10 cellular contexts compared by ENCODE assay signal in genomic region chr10:3625959-3626751, GRCh38.
DNase-seq lines count a peak whose midpoint lies in the region; ATAC-seq, FAIRE-seq and TF ChIP-seq lines count a peak whose summit lies in the region.
"Had no signal": no experiment of that assay in that cellular context is flagged by ENCODE, and none has a peak within 500 bp of the region (broad histone marks: within the 10 kb centered on the region; RNA-seq: fewer than 3 reads in every experiment).

No MANE protein-coding gene starts in this region.

- H3K9me3 Mint-ChIP-seq in naive thymus-derived CD4-positive, alpha-beta T cell: peaks cover 0 to 7% (median under 1%) of the 10 kb centered on the region in 11 donors

- peak; percentile 54 for ATAC-seq in GM21717 (IDR thresholded peaks at IDR 0.05; ENCODE audit: unreplicated experiment)
- peak; percentile 62 for ATAC-seq in HG03565 (IDR thresholded peaks at IDR 0.05; ENCODE audit: unreplicated experiment)
- no peak for ATAC-seq in naive thymus-derived CD4-positive, alpha-beta T cell
- ATAC-seq: esophagus mucosa had no signal

- peaks cover 0 to 11% (median under 1%) of the 10 kb centered on the region in 5 donors for H3K27me3 Mint-ChIP-seq in naive thymus-derived CD4-positive, alpha-beta T cell

- DNase-seq in GM12892 (ENCODE audit: insufficient read length) (no peak), fibroblast of the aortic adventitia (ENCODE audit: low read depth) (peak; percentile 50), Kasumi-1 (lab: John Stamatoyannopoulos, UW) (no peak), dorsolateral prefrontal cortex (no peak), KG1 (lab: John Stamatoyannopoulos, UW) (no peak)
- no peak for DNase-seq in naive thymus-derived CD4-positive, alpha-beta T cell

- no peaks in the 10 kb centered on the region for H3K9me3 ChIP-seq in naive thymus-derived CD4-positive, alpha-beta T cell (ENCODE audit: control insufficient read depth in 2 of 3, low read length in 3 of 3)
- H3K9me3 ChIP-seq: neutrophil had no signal

- no peak overlapping the region for H3K4me3 Mint-ChIP-seq in naive thymus-derived CD4-positive, alpha-beta T cell

- TF ChIP-seq POLR2A in GM12892 (IDR thresholded peaks at IDR 0.05; ENCODE audit: low read depth, low read length): no peak

- peak; percentile 33 for FAIRE-seq in GM12892 (lab: Jason Lieb, UNC)

- H3K4me1 ChIP-seq in naive thymus-derived CD4-positive, alpha-beta T cell (ENCODE audit: control insufficient read depth in 2 of 2, insufficient read depth in 2 of 2, low read length in 2 of 2): peaks cover 0 to 4% of the 10 kb centered on the region in 2 donors

- no peaks in the 10 kb centered on the region for H3K27me3 ChIP-seq in dorsolateral prefrontal cortex
- H3K27me3 ChIP-seq in naive thymus-derived CD4-positive, alpha-beta T cell (ENCODE audit: control insufficient read depth in 2 of 2, insufficient read depth in 2 of 2, low read length in 2 of 2): no peaks in the 10 kb centered on the region
- H3K27me3 ChIP-seq: neutrophil had no signal

- H3K4me1 Mint-ChIP-seq in naive thymus-derived CD4-positive, alpha-beta T cell: peaks cover 0 to 21% (median 7%) of the 10 kb centered on the region in 7 donors

- no peaks in the 10 kb centered on the region for H3K36me3 ChIP-seq in naive thymus-derived CD4-positive, alpha-beta T cell (ENCODE audit: control insufficient read depth in 2 of 3, insufficient read depth in 3 of 3, low read length in 3 of 3)
- H3K36me3 ChIP-seq: neutrophil had no signal

- intact Hi-C loops in dorsolateral prefrontal cortex (cut with DNase I): no loop called here
- intact Hi-C loops in naive thymus-derived CD4-positive, alpha-beta T cell (cut with micrococcal nuclease): loop anchor here in 1 of 2 donors (5.0 kb wide), 1 partner anchor 1041 kb away; no protein-coding TSS in a partner anchor

- H3K27ac ChIP-seq in dorsolateral prefrontal cortex: peak overlapping the region in 1 of 59 donors; percentile 12
- no peak overlapping the region for H3K27ac ChIP-seq in naive thymus-derived CD4-positive, alpha-beta T cell (ENCODE audit: low read depth, low read length)
- H3K27ac ChIP-seq: neutrophil had no signal

- H3K36me3 Mint-ChIP-seq in naive thymus-derived CD4-positive, alpha-beta T cell: peaks cover 0 to 2% (median 0%) of the 10 kb centered on the region in 5 donors

- H3K27ac Mint-ChIP-seq in naive thymus-derived CD4-positive, alpha-beta T cell: no peak overlapping the region

- H3K4me3 ChIP-seq in fibroblast of the aortic adventitia (ENCODE audit: low read depth, low read length) (no peak overlapping the region), dorsolateral prefrontal cortex (no peak overlapping the region)
- no peak overlapping the region for H3K4me3 ChIP-seq in naive thymus-derived CD4-positive, alpha-beta T cell (ENCODE audit: low read length)

- POLR2A ChIA-PET in naive thymus-derived CD4-positive, alpha-beta T cell (lab: Charles Lee): no interaction called here

- TF ChIP-seq CTCF in fibroblast of the aortic adventitia (IDR thresholded peaks at IDR 0.05; ENCODE audit: insufficient read depth, low read length): no peak
- TF ChIP-seq CTCF in dorsolateral prefrontal cortex (IDR thresholded peaks at IDR 0.05 in 54 of 56, conservative IDR thresholded peaks at IDR 0.05 in 2 of 56; ENCODE audit: low read depth in 1 of 56, partially characterized antibody in 56 of 56): no peak

- CTCF ChIA-PET in naive thymus-derived CD4-positive, alpha-beta T cell (lab: Charles Lee): no interaction called here
